Comparison of ENCODE assay signal across 8 cellular contexts in genomic region chr15:52678036-52678467, GRCh38. TPM values are rescaled to one million over a fixed set of nuclear protein-coding genes. Genes with fewer than 3 reads are reported as not detected.
DNase-seq lines count a peak whose midpoint lies in the region; ATAC-seq and TF ChIP-seq lines count a peak whose summit lies in the region.

No MANE protein-coding gene starts in this region.

- H3K36me3 ChIP-seq in HAP-1 (replicated peaks), result no peaks in the 10 kb centered on the region; the same call in 1 of the 2 replicates
- H3K36me3 ChIP-seq in lung (ENCODE audit: control insufficient read depth in 2 of 2, insufficient read depth in 2 of 2, low read length in 2 of 2), result no peaks in the 10 kb centered on the region

- peak; percentile 61 for ATAC-seq in lung (ENCODE audit: insufficient read depth, low FRiP score)

- DNase-seq in HAP-1 (ENCODE audit: low spot score in 2 of 2), result peak; percentile 60 to 64
- peak; percentile 8 for DNase-seq in NCI-H1048 (lab: John Stamatoyannopoulos, UW)
- DNase-seq in activated CD4-positive, alpha-beta T cell treated with anti-CD3 and anti-CD28 coated beads, Interleukin-2, amount 50 U/mL, for 24 hours (ENCODE audit: low read depth in 1 of 2, low spot score in 1 of 2), result peak; percentile 7 to 17
- DNase-seq in effector CD4-positive, alpha-beta T cell, result peak; percentile 35
- DNase-seq in lung (ENCODE audit: low spot score), result peak; percentile 50
- peak; percentile 21 to 54 (median 23) for DNase-seq in stimulated activated CD4-positive, alpha-beta T cell treated with anti-CD3 and anti-CD28 coated beads, TNF-alpha, amount 100 ng/mL, for 48 hours (ENCODE audit: low read depth in 3 of 3)
- no peak for DNase-seq in NCI-H446 treated with DMSO at 0.1 percent for 48 hours (lab: John Stamatoyannopoulos, UW)

- H3K27me3 ChIP-seq in HAP-1 (ENCODE audit: low read depth) (peaks cover 8% of the 10 kb centered on the region; the same call in 1 of the 2 replicates), lung (ENCODE audit: control insufficient read depth, insufficient read depth) (no peaks in the 10 kb centered on the region)

- H3K9me3 ChIP-seq in HAP-1 (no peaks in the 10 kb centered on the region), lung (ENCODE audit: control insufficient read depth in 2 of 2, insufficient read depth in 1 of 2, low read length in 1 of 2) (no peaks in the 10 kb centered on the region)

- WGBS in lung, 2 donors, result 0% methylated on average over 13 of the region's 13 CpGs

- H3K4me1 ChIP-seq in HAP-1 (peaks cover 19% of the 10 kb centered on the region), lung (ENCODE audit: control insufficient read depth in 2 of 2, insufficient read depth in 2 of 2, low read length in 2 of 2) (peaks cover 0 to 10% of the 10 kb centered on the region in 2 donors)

- TF ChIP-seq CTCF in lung (IDR thresholded peaks at IDR 0.05; ENCODE audit: control extremely low read depth, extremely low read depth), result no peak

- H3K27ac ChIP-seq in lung (ENCODE audit: low read depth in 1 of 2, low read length in 1 of 2), result peak overlapping the region; percentile 98 to 99

- in situ Hi-C loops in HAP-1 (cut with MboI; ENCODE audit: low sequenced_read_pairs), result no loop called here

- H3K4me3 ChIP-seq in GM08714 (ENCODE audit: low read length) (peak overlapping the region; percentile 81), HAP-1 (peak overlapping the region; percentile 76), lung (peak overlapping the region; percentile 84)

RNA-seq across cellular contexts. Expression of gene ATOSA, which starts 1.1 kb away (rescaled TPM):
- 100 to 1,000 TPM in 1 of 2 donors, 10 to 100 TPM in 1; 39.5 to 114 TPM for total RNA-seq in lung
- polyA plus RNA-seq in lung, result 10 to 100 TPM; 12.1 to 54.0 TPM
